Comparison of ENCODE assay signal across 1 cellular context in the genomic region with DNA sequence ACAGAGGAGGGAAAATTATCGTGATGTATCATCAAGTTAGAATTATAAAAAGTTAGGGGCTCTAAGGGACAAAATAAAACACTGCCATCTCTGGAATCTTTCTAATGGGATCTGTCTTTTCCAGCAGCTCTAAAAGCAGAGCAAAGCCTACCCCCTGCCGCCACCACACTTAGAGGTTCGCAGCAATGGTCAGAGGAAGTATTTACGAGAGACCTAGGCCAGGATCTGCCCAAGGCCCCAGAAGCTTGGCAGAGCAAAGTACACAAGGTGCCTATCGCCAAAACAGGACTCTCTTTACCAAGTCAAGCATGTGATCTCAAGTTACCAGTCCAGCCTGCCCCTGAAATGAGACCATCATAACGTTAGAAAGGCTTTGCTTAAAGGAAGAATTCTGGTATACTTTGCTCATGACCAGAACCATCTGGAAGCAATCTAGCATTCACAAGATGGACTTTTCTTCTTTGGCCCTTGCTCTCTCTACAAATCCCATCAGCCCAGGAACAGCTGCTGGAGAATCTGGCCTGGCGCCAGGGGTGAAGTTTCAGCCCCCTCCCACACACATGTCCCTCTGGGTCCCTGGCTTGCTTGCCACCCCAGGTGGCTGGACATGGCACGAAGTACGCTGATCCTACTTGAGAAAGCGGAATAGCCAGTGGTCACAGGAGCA.
TF ChIP-seq lines count a peak whose summit lies in the region.

No MANE protein-coding gene starts in this region.

TF ChIP-seq in H1, 55 proteins besides CTCF, POLR2A, EP300 and RAD21:
- TF ChIP-seq SIN3A (conservative IDR thresholded peaks at IDR 0.05 in 1 of 2, IDR thresholded peaks at IDR 0.05 in 1 of 2; ENCODE audit: low read depth in 1 of 2, low read length in 2 of 2) = no peak
- TF ChIP-seq SAP30 (IDR thresholded peaks at IDR 0.05; ENCODE audit: insufficient read depth, insufficient replicate concordance, low read length) = no peak
- TF ChIP-seq TAF1 (IDR thresholded peaks at IDR 0.05; ENCODE audit: low read depth, low read length) = no peak
- TF ChIP-seq, protein P1, sequence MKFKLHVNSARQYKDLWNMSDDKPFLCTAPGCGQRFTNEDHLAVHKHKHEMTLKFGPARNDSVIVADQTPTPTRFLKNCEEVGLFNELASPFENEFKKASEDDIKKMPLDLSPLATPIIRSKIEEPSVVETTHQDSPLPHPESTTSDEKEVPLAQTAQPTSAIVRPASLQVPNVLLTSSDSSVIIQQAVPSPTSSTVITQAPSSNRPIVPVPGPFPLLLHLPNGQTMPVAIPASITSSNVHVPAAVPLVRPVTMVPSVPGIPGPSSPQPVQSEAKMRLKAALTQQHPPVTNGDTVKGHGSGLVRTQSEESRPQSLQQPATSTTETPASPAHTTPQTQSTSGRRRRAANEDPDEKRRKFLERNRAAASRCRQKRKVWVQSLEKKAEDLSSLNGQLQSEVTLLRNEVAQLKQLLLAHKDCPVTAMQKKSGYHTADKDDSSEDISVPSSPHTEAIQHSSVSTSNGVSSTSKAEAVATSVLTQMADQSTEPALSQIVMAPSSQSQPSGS (IDR thresholded peaks at IDR 0.05; ENCODE audit: low read length) = no peak
- TF ChIP-seq CBX5 (IDR thresholded peaks at IDR 0.05; ENCODE audit: low read depth, low read length) = no peak
- no peak for TF ChIP-seq HDAC6 (IDR thresholded peaks at IDR 0.05; ENCODE audit: low read depth, low read length)
- no peak for TF ChIP-seq GTF2F1 (IDR thresholded peaks at IDR 0.05; ENCODE audit: borderline replicate concordance, low read depth, low read length)
- TF ChIP-seq POU5F1 (IDR thresholded peaks at IDR 0.05; ENCODE audit: low read depth, low read length) = no peak
- TF ChIP-seq CBX8 (IDR thresholded peaks at IDR 0.05; ENCODE audit: borderline replicate concordance, low read depth, low read length) = no peak
- no peak for TF ChIP-seq RNF2 (IDR thresholded peaks at IDR 0.05; ENCODE audit: borderline replicate concordance, low read depth, low read length, missing control alignments, poor library complexity, severe bottlenecking)
- no peak for TF ChIP-seq MAFK (IDR thresholded peaks at IDR 0.05; ENCODE audit: low read depth, low read length)
